In genomic region chr22:19785461-19786263, GRCh38 we compare ENCODE assay signal across 26 cellular contexts. TPM values are rescaled to one million over a fixed set of nuclear protein-coding genes. Genes with fewer than 3 reads are reported as not detected.
"Had no signal": no experiment of that assay in that cellular context is flagged by ENCODE, and none has a peak within 500 bp of the region (broad histone marks: within the 10 kb centered on the region; RNA-seq: fewer than 3 reads in every experiment).

No MANE protein-coding gene starts in this region.

- H3K4me3 ChIP-seq: dorsolateral prefrontal cortex, gastrocnemius medialis, lung, neural progenitor cell, ovary, psoas muscle, sigmoid colon, thoracic aorta, tibial nerve, upper lobe of right lung, uterus had no signal

- H3K4me1 Mint-ChIP-seq: memory B cell, mesothelial cell of epicardium, nephron, neural progenitor cell had no signal

- H3K27me3 ChIP-seq: ovary, upper lobe of right lung, uterus had no signal

- H3K27ac ChIP-seq: dorsolateral prefrontal cortex, epithelial cell of prostate, gastrocnemius medialis, neural progenitor cell, ovary, psoas muscle, sigmoid colon, thoracic aorta, tibial nerve, upper lobe of right lung, uterus had no signal

- H3K9me3 ChIP-seq: ovary, psoas muscle, thoracic aorta, upper lobe of right lung, uterus had no signal

- H3K36me3 ChIP-seq: gastrocnemius medialis, neural progenitor cell, ovary, thoracic aorta, upper lobe of right lung, uterus had no signal

- H3K27ac Mint-ChIP-seq: memory B cell; mesothelial cell of epicardium; nephron; neural progenitor cell; stimulated activated naive B cell treated with anti-CD40 and anti-IgM and Interleukin-4, amounts not matched to agents 10 μg/mL and 1 μg/mL and 100 μg/mL, for 72 hours; stimulated activated naive CD8-positive, alpha-beta T cell treated with anti-CD3 and anti-CD28 coated beads, Interleukin-15, Interleukin-2, amounts not matched to agents 100 ng/mL and 50 ng/mL, for 24 hours had no signal

- H3K4me1 ChIP-seq: gastrocnemius medialis, neural progenitor cell, psoas muscle, sigmoid colon, tibial nerve, upper lobe of right lung, uterus had no signal

- H3K9me3 Mint-ChIP-seq: memory B cell; stimulated activated naive CD8-positive, alpha-beta T cell treated with anti-CD3 and anti-CD28 coated beads, Interleukin-15, Interleukin-2, amounts not matched to agents 100 ng/mL and 50 ng/mL, for 24 hours had no signal

- ATAC-seq: esophagus mucosa; gastrocnemius medialis; left lobe of liver; naive thymus-derived CD4-positive, alpha-beta T cell; psoas muscle; stimulated activated naive B cell treated with anti-CD40 and anti-IgM and Interleukin-4, amounts not matched to agents 10 μg/mL and 1 μg/mL and 100 μg/mL, for 72 hours; upper lobe of right lung had no signal

- H3K4me3 Mint-ChIP-seq: memory B cell; mesothelial cell of epicardium; naive thymus-derived CD4-positive, alpha-beta T cell; nephron; neural progenitor cell; stimulated activated naive B cell treated with anti-CD40 and anti-IgM and Interleukin-4, amounts not matched to agents 10 μg/mL and 1 μg/mL and 100 μg/mL, for 72 hours; stimulated activated naive CD8-positive, alpha-beta T cell treated with anti-CD3 and anti-CD28 coated beads, Interleukin-15, Interleukin-2, amounts not matched to agents 100 ng/mL and 50 ng/mL, for 24 hours had no signal

- DNase-seq: cerebellar nuclear complex; dorsolateral prefrontal cortex; effector CD4-positive, alpha-beta T cell; foreskin fibroblast; gastrocnemius medialis; naive thymus-derived CD4-positive, alpha-beta T cell; nucleus accumbens; sigmoid colon; stimulated activated CD4-positive, alpha-beta T cell treated with anti-CD3 and anti-CD28 coated beads, Interleukin-15, amount 100 ng/mL, for 24 hours; stimulated activated CD4-positive, alpha-beta T cell treated with anti-CD3 and anti-CD28 coated beads, Interleukin-2, amount 100 ng/mL, for 48 hours; stimulated activated naive B cell treated with anti-CD40 and anti-IgM and Interleukin-4, amounts not matched to agents 10 μg/mL and 1 μg/mL and 100 μg/mL, for 72 hours; upper lobe of right lung; uterus had no signal

- H3K27me3 Mint-ChIP-seq: stimulated activated naive CD8-positive, alpha-beta T cell treated with anti-CD3 and anti-CD28 coated beads, Interleukin-15, Interleukin-2, amounts not matched to agents 100 ng/mL and 50 ng/mL, for 24 hours had no signal

RNA-seq across cellular contexts. Expression of gene TBX1, which starts 25.1 kb away (rescaled TPM):
- polyA plus RNA-seq: naive thymus-derived CD4-positive, alpha-beta T cell had no signal
